ENCODE assay signal across 33 cellular contexts in the genomic region with DNA sequence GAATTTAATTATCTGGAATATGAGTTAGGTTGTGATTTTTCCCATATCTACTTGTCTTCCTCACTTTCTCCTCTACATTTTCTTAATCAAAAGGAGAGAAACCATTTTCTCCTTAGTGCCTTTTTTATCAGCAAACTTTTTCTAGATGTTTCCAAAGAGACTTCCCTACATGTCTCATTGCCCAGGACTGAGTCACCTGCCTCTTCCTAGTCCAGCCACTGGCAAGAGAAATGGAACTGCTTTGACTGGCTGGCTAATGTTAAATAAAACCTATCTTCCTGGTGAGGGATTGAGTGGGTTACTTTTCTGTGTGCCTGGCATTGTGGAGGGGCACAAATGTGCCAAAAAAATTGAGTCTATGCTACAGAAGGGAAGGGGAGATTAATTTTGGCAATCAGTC. TPM values are rescaled to one million over a fixed set of nuclear protein-coding genes. Genes with fewer than 3 reads are reported as not detected.
"Had no signal": no experiment of that assay in that cellular context is flagged by ENCODE, and none has a peak within 500 bp of the region (broad histone marks: within the 10 kb centered on the region; RNA-seq: fewer than 3 reads in every experiment).

No MANE protein-coding gene starts in this region.

- H3K4me1 ChIP-seq: colonic mucosa, esophagus squamous epithelium, pancreas, sigmoid colon, tibial nerve, upper lobe of left lung had no signal

- H3K36me3 Mint-ChIP-seq: mesothelial cell of epicardium had no signal

- H3K27ac Mint-ChIP-seq: dendritic cell treated with granulocyte-macrophage colony-stimulating factor and Interleukin-4, amounts not matched to agents 40 ng/mL and 50 ng/mL, for 4 days; endodermal cell; immature natural killer cell; mesothelial cell of epicardium; natural killer cell treated with Interleukin-12 subunit alpha and Interleukin-12 subunit beta and Interleukin-15 and Interleukin-18, amount 100 ng/mL, for 72 hours; progenitor cell of endocrine pancreas; stimulated activated naive B cell treated with anti-CD40 and anti-IgM and Interleukin-4, amounts not matched to agents 10 μg/mL and 1 μg/mL and 100 μg/mL, for 72 hours; stimulated activated naive CD8-positive, alpha-beta T cell treated with anti-CD3 and anti-CD28 coated beads, Interleukin-15, Interleukin-2, amounts not matched to agents 100 ng/mL and 50 ng/mL, for 24 hours had no signal

- H3K4me3 Mint-ChIP-seq: central memory CD8-positive, alpha-beta T cell; dendritic cell treated with granulocyte-macrophage colony-stimulating factor and Interleukin-4, amounts not matched to agents 40 ng/mL and 50 ng/mL, for 4 days; endodermal cell; immature natural killer cell; mesothelial cell of epicardium; naive B cell; natural killer cell treated with Interleukin-12 subunit alpha and Interleukin-12 subunit beta and Interleukin-15 and Interleukin-18, amount 100 ng/mL, for 72 hours; neural crest cell; stimulated activated naive B cell treated with anti-CD40 and anti-IgM and Interleukin-4, amounts not matched to agents 10 μg/mL and 1 μg/mL and 100 μg/mL, for 72 hours; stimulated activated naive CD8-positive, alpha-beta T cell treated with anti-CD3 and anti-CD28 coated beads, Interleukin-15, Interleukin-2, amounts not matched to agents 100 ng/mL and 50 ng/mL, for 24 hours had no signal

- H3K27ac ChIP-seq: colonic mucosa, esophagus squamous epithelium, heart right ventricle, neutrophil, pancreas, sigmoid colon, thoracic aorta, tibial nerve, upper lobe of left lung had no signal

- DNase-seq: colonic mucosa; effector CD8-positive, alpha-beta T cell; endodermal cell; erythroblast; esophagus squamous epithelium; foreskin melanocyte; glutamatergic neuron; heart right ventricle; hypothalamus; immature natural killer cell; mesenchymal stem cell; mucosa of descending colon; naive B cell; pancreas; right cardiac atrium; sigmoid colon; stimulated activated CD4-positive, alpha-beta T cell treated with anti-CD3 and anti-CD28 coated beads, Interleukin-2, amount 100 ng/mL, for 24 hours; stimulated activated naive B cell treated with anti-CD40 and anti-IgM and Interleukin-4, amounts not matched to agents 10 μg/mL and 1 μg/mL and 100 μg/mL, for 72 hours; upper lobe of left lung had no signal

- H3K4me1 Mint-ChIP-seq: central memory CD8-positive, alpha-beta T cell; endodermal cell; immature natural killer cell; mesothelial cell of epicardium; neural crest cell had no signal

- H3K4me3 ChIP-seq: colonic mucosa, esophagus squamous epithelium, heart right ventricle, lung, mucosa of descending colon, pancreas, sigmoid colon, thoracic aorta, tibial nerve, upper lobe of left lung had no signal

- H3K9me3 ChIP-seq: colonic mucosa, esophagus squamous epithelium, mucosa of descending colon, neutrophil, pancreas, thoracic aorta, tibial nerve, upper lobe of left lung had no signal

- H3K36me3 ChIP-seq: colonic mucosa, esophagus squamous epithelium, heart right ventricle, neutrophil, pancreas, sigmoid colon, thoracic aorta, tibial nerve, upper lobe of left lung had no signal

- H3K27me3 ChIP-seq: colonic mucosa, esophagus squamous epithelium, heart right ventricle, neutrophil, pancreas, sigmoid colon, tibial nerve, upper lobe of left lung had no signal

- H3K9me3 Mint-ChIP-seq: central memory CD8-positive, alpha-beta T cell; natural killer cell treated with Interleukin-12 subunit alpha and Interleukin-12 subunit beta and Interleukin-15 and Interleukin-18, amount 100 ng/mL, for 72 hours had no signal

RNA-seq across cellular contexts. Expression of a gene that starts 52.1 kb away (rescaled TPM):
- total RNA-seq: chondrocyte; colonic mucosa; endodermal cell; mesothelial cell of epicardium; natural killer cell treated with Interleukin-12 subunit alpha and Interleukin-12 subunit beta and Interleukin-15 and Interleukin-18, amount 100 ng/mL, for 72 hours; neural crest cell; progenitor cell of endocrine pancreas; sigmoid colon; skeletal muscle tissue; tibial nerve had no signal
- polyA plus RNA-seq: immature natural killer cell, keratinocyte, pancreas had no signal
